9 cellular contexts compared by ENCODE assay signal in the genomic region with DNA sequence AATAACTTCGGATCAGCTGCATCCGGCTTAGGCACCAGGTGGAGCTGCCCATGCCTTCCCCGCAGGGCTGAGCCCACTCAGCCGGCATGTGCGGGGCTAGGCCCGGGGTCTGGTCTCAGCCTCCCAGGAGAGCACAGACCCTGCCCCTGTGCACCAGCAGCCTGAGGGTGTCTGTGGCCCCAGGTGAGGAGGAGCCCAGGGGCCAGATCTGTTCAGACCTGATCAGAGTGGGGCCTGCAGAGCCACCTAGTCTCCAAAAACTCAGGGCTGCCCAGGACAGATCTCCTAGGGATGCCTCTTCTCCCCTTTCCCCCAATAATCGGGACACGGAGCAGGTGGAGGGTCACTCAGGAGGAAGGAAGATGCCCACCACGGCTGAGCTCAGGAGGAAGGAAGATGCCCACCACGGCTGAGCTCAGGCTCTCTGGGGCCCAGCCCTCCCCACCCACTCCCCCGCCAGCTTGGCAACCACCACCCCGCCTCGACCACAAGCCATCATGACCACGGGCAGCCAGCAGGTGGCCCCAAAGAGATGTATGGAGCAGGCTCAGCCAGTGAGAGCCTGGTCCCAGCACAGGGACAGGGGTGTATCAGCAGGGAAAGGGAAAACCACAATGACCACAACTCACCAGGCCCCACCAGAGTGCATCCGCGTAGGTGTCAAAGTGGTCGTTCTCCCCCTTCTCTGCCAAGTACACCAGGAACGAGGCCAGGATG. TPM values are rescaled to one million over a fixed set of nuclear protein-coding genes. Genes with fewer than 3 reads are reported as not detected.
A peak's percentile ranks its signal among the peaks of the same experiment; 100 is the strongest.
DNase-seq lines count a peak whose midpoint lies in the region; ATAC-seq and TF ChIP-seq lines count a peak whose summit lies in the region.
"Had no signal": no experiment of that assay in that cellular context is flagged by ENCODE, and none has a peak within 500 bp of the region (broad histone marks: within the 10 kb centered on the region; RNA-seq: fewer than 3 reads in every experiment).

No MANE protein-coding gene starts in this region.

- DNase-seq in BJ (ENCODE audit: low read depth) (no peak), H7 (peak; percentile 91), RPMI7951 (ENCODE audit: low read depth) (peak; percentile 43), right atrium auricular region (ENCODE audit: low spot score) (no peak)
- peak; percentile 85 for DNase-seq in activated effector memory CD4-positive, alpha-beta T cell treated with anti-CD3 and anti-CD28 coated beads, Interleukin-2, amount 50 U/mL, for 16 hours
- DNase-seq in stimulated activated CD4-positive, alpha-beta T cell treated with anti-CD3 and anti-CD28 coated beads, Interleukin-2, amount 100 ng/mL, for 48 hours: peak; percentile 53 to 57

- H3K4me3 ChIP-seq in BJ (ENCODE audit: low read depth, low read length): no peak overlapping the region
- H3K4me3 ChIP-seq in H7 (ENCODE audit: insufficient read depth, low read depth, low read length): no peak overlapping the region
- H3K4me3 ChIP-seq in right atrium auricular region: no peak overlapping the region

- no peak for ATAC-seq in HG03045 (IDR thresholded peaks at IDR 0.05; ENCODE audit: unreplicated experiment)
- no peak for ATAC-seq in GM21515 (IDR thresholded peaks at IDR 0.05; ENCODE audit: unreplicated experiment)

- no peaks in the 10 kb centered on the region for H3K9me3 ChIP-seq in right atrium auricular region

- H3K36me3 ChIP-seq in BJ (ENCODE audit: control insufficient read depth, insufficient read depth, low read length): no peaks in the 10 kb centered on the region
- H3K36me3 ChIP-seq in H7 (replicated peaks; ENCODE audit: control insufficient read depth, insufficient read depth, low read length): no peaks in the 10 kb centered on the region
- H3K36me3 ChIP-seq in right atrium auricular region: no peaks in the 10 kb centered on the region

- TF ChIP-seq CTCF in BJ (IDR thresholded peaks at IDR 0.05; ENCODE audit: insufficient read depth, low read depth, low read length): peak; percentile 57
- peak; percentile 29 to 64 for TF ChIP-seq CTCF in right atrium auricular region (IDR thresholded peaks at IDR 0.05)

- no peaks in the 10 kb centered on the region for H3K4me1 ChIP-seq in right atrium auricular region

- CTCF ChIA-PET in BJ (lab: Yijun Ruan, JAX): interaction anchor here (1.0 to 1.6 kb wide), 3 partner anchors 10 to 60 kb away, joined by 3 to 4 read pairs (median 3); no protein-coding TSS in a partner anchor

- H3K27me3 ChIP-seq in BJ (ENCODE audit: control insufficient read depth, insufficient read depth, low read length): no peaks in the 10 kb centered on the region; the same call in 1 of the 2 replicates
- H3K27me3 ChIP-seq in H7 (ENCODE audit: control insufficient read depth, insufficient read depth, low read length): no peaks in the 10 kb centered on the region
- no peaks in the 10 kb centered on the region for H3K27me3 ChIP-seq in right atrium auricular region

- no peak overlapping the region for H3K27ac ChIP-seq in right atrium auricular region

- POLR2A ChIA-PET in BJ (lab: Charles Lee): no interaction called here

RNA-seq across cellular contexts. Expression of a gene that starts 30.5 kb away (rescaled TPM):
- not detected in 2 replicates for polyA plus RNA-seq in BJ (2011; rRNA removed)
- polyA minus RNA-seq in BJ (2011; rRNA and poly(A)+ RNA removed): not detected in 2 replicates
- total RNA-seq in H7 (2014; rRNA removed; shearing (Covaris generic)): 92.6 and 129 TPM in 2 replicates
- 0.10 and 2.5 TPM in 2 replicates for total RNA-seq in RPMI7951 (2014; rRNA removed; shearing (Covaris generic))
- total RNA-seq in right atrium auricular region: not detected
- total RNA-seq: pulmonary artery endothelial cell had no signal

RNA-seq across cellular contexts. Expression of a gene that starts 56.9 kb away (rescaled TPM):
- 8.3 and 9.4 TPM in 2 replicates for polyA plus RNA-seq in BJ (2011; rRNA removed)
- 6.7 and 12.0 TPM in 2 replicates for polyA minus RNA-seq in BJ (2011; rRNA and poly(A)+ RNA removed)
- total RNA-seq in H7 (2014; rRNA removed; shearing (Covaris generic)): 30.7 and 37.1 TPM in 2 replicates
- 14.1 and 17.6 TPM in 2 replicates for total RNA-seq in RPMI7951 (2014; rRNA removed; shearing (Covaris generic))
- 100 to 1,000 TPM; 797 to 886 TPM for total RNA-seq in right atrium auricular region

Comparison
In these comparisons a context has a peak if more than half of its experiments do, and no peak if none do; other contexts are left out.
1. DNase-seq: peak in H7 (single experiment), RPMI7951 (single experiment), activated effector memory CD4-positive, alpha-beta T cell treated with anti-CD3 and anti-CD28 coated beads, Interleukin-2, amount 50 U/mL, for 16 hours (single experiment) and stimulated activated CD4-positive, alpha-beta T cell treated with anti-CD3 and anti-CD28 coated beads, Interleukin-2, amount 100 ng/mL, for 48 hours (2 of 2); none in BJ (single experiment) and right atrium auricular region (single experiment).
2. RNA of a gene that starts 30.5 kb away (total RNA-seq): 92.6 to 129 TPM in H7; 0.10 to 2.5 TPM in RPMI7951 and not detected in right atrium auricular region; every median in the first group is over 10 times any median in the second.
3. RNA of a gene that starts 56.9 kb away (total RNA-seq): 797 to 886 TPM in right atrium auricular region; 30.7 to 37.1 TPM in H7 and 14.1 to 17.6 TPM in RPMI7951; every median in the first group is over 10 times any median in the second.